ENCODE assay signal across 29 cellular contexts in the genomic region with DNA sequence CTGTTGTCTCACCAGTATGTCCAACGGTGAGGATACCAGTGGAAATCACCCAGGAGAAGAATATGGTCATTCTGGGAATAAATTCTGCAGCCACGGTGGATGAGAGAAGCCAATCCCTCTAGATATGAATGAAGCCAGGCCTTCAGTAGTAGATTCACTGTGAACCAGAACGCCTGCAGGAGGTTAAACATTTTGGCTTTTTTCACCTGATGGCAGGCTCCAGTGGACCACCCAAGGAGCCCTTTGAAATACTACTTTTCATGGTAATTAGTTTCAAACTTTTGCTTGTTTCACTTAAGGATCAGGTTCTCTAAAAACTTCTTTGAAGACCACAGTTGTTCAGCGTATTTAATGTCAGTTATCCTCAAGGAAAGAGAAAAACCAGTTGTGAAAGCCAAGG.
"Had no signal": no experiment of that assay in that cellular context is flagged by ENCODE, and none has a peak within 500 bp of the region (broad histone marks: within the 10 kb centered on the region; RNA-seq: fewer than 3 reads in every experiment).

No MANE protein-coding gene starts in this region.

- H3K27me3 ChIP-seq: dorsolateral prefrontal cortex, gastrocnemius medialis, right atrium auricular region, suprapubic skin, transverse colon, upper lobe of right lung, uterus had no signal

- H3K27ac Mint-ChIP-seq: naive B cell; natural killer cell treated with Interleukin-12 subunit alpha and Interleukin-12 subunit beta and Interleukin-15 and Interleukin-18, amount 100 ng/mL, for 72 hours; stimulated activated naive CD8-positive, alpha-beta T cell treated with anti-CD3 and anti-CD28 coated beads, Interleukin-15, amount 100 ng/mL, for 72 hours had no signal

- H3K4me3 Mint-ChIP-seq: naive B cell; natural killer cell treated with Interleukin-12 subunit alpha and Interleukin-12 subunit beta and Interleukin-15 and Interleukin-18, amount 100 ng/mL, for 72 hours; stimulated activated naive CD8-positive, alpha-beta T cell treated with anti-CD3 and anti-CD28 coated beads, Interleukin-15, amount 100 ng/mL, for 72 hours had no signal

- DNase-seq: dorsolateral prefrontal cortex; effector CD4-positive, alpha-beta T cell; foreskin fibroblast; gastrocnemius medialis; head of caudate nucleus; left cardiac atrium; left ventricle myocardium inferior; lower lobe of right lung; mucosa of descending colon; naive B cell; nucleus accumbens; stimulated activated CD4-positive, alpha-beta T cell treated with anti-CD3 and anti-CD28 coated beads, Interleukin-12 subunit alpha, Interleukin-12 subunit beta, amount 100 ng/mL, for 4 hours; stimulated activated CD4-positive, alpha-beta T cell treated with anti-CD3 and anti-CD28 coated beads, Interleukin-1b, Interleukin-23, amount 100 ng/mL, for 48 hours; stimulated activated CD4-positive, alpha-beta T cell treated with anti-CD3 and anti-CD28 coated beads, Interleukin-4, amount 100 ng/mL, for 1 hour; stimulated activated CD8-positive, alpha-beta memory T cell treated with anti-CD3 and anti-CD28 coated beads, Interleukin-4, amount 100 ng/mL, for 48 hours; stimulated activated naive CD4-positive, alpha-beta T cell; stimulated activated naive CD8-positive, alpha-beta T cell treated with anti-CD3 and anti-CD28 coated beads, Interleukin-15, amount 100 ng/mL, for 72 hours; transverse colon; upper lobe of right lung; uterus had no signal

- H3K4me1 Mint-ChIP-seq: naive B cell; stimulated activated naive CD8-positive, alpha-beta T cell treated with anti-CD3 and anti-CD28 coated beads, Interleukin-15, amount 100 ng/mL, for 72 hours had no signal

- H3K27me3 Mint-ChIP-seq: naive B cell; stimulated activated naive CD8-positive, alpha-beta T cell treated with anti-CD3 and anti-CD28 coated beads, Interleukin-15, amount 100 ng/mL, for 72 hours had no signal

- FAIRE-seq: colon, islet of Langerhans had no signal

- ATAC-seq: esophagus mucosa; gastrocnemius medialis; left cardiac atrium; lower lobe of right lung; mucosa of descending colon; natural killer cell treated with Interleukin-12 subunit alpha and Interleukin-12 subunit beta and Interleukin-15 and Interleukin-18, amount 100 ng/mL, for 72 hours; sciatic nerve; stimulated activated naive CD8-positive, alpha-beta T cell treated with anti-CD3 and anti-CD28 coated beads, Interleukin-15, amount 100 ng/mL, for 72 hours; upper lobe of right lung had no signal

- H3K9me3 Mint-ChIP-seq: natural killer cell treated with Interleukin-12 subunit alpha and Interleukin-12 subunit beta and Interleukin-15 and Interleukin-18, amount 100 ng/mL, for 72 hours; stimulated activated naive CD8-positive, alpha-beta T cell treated with anti-CD3 and anti-CD28 coated beads, Interleukin-15, amount 100 ng/mL, for 72 hours had no signal

- H3K36me3 ChIP-seq: gastrocnemius medialis, left ventricle myocardium inferior, lower lobe of right lung, prostate gland, right atrium auricular region, suprapubic skin, transverse colon, upper lobe of right lung, uterus had no signal

- H3K4me3 ChIP-seq: dorsolateral prefrontal cortex, gastrocnemius medialis, left ventricle myocardium inferior, lower lobe of right lung, mucosa of descending colon, prostate gland, right atrium auricular region, smooth muscle cell, suprapubic skin, transverse colon, upper lobe of right lung, uterus had no signal

- H3K36me3 Mint-ChIP-seq: naive B cell; natural killer cell treated with Interleukin-12 subunit alpha and Interleukin-12 subunit beta and Interleukin-15 and Interleukin-18, amount 100 ng/mL, for 72 hours had no signal
